In the genomic region with DNA sequence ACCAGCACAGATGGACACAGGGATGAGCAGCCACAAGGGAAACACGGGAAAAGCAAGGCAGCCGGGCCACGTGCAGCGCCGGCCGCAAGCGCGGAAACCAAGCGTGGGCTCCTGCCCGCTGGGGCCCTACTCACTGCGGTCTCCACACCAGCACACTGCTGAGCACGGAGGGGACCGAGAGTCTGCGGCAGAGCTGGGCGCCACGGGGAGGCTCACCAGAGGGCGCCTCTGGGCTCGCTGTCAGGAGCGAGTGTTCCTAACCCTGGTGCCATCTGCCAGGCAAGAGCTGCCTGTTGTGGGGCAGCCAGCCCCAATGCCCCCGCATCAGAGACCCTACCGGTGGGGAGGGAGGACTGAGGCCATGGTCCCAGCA, we compare ENCODE assay signal across 8 cellular contexts. TPM values are rescaled to one million over a fixed set of nuclear protein-coding genes. Genes with fewer than 3 reads are reported as not detected.
DNase-seq lines count a peak whose midpoint lies in the region; ATAC-seq and TF ChIP-seq lines count a peak whose summit lies in the region.

No MANE protein-coding gene starts in this region.

- peak overlapping the region; percentile 90 for H3K27ac Mint-ChIP-seq in progenitor cell of endocrine pancreas

- no peak overlapping the region for H3K9ac ChIP-seq in PC-3 (ENCODE audit: low read length)

- no peak overlapping the region for H2AFZ ChIP-seq in PC-3 (ENCODE audit: low read length)

- intact Hi-C loops in PC-3 (cut with micrococcal nuclease) = no loop called here
- intact Hi-C loops in upper lobe of right lung (cut with DNase I) = no loop called here

- no peaks in the 10 kb centered on the region for H3K9me3 Mint-ChIP-seq in progenitor cell of endocrine pancreas (ENCODE audit: low read depth)

- ATAC-seq in HG02571 (IDR thresholded peaks at IDR 0.05; ENCODE audit: unreplicated experiment) (peak; percentile 45), PC-3 (no peak), upper lobe of right lung (peak; percentile 70)

- H3K4me1 ChIP-seq in PC-3 (ENCODE audit: insufficient read depth, low read length) (peaks cover 17% of the 10 kb centered on the region), upper lobe of right lung (peaks cover 73% of the 10 kb centered on the region)

- peaks cover 1% of the 10 kb centered on the region for H3K36me3 Mint-ChIP-seq in progenitor cell of endocrine pancreas (ENCODE audit: insufficient read depth)

- peak; percentile 34; the same call in 1 of the 2 replicates for TF ChIP-seq CTCF in PC-3 (conservative IDR thresholded peaks at IDR 0.05; ENCODE audit: low read depth, low read length)
- peak; percentile 40 for TF ChIP-seq CTCF in progenitor cell of endocrine pancreas (IDR thresholded peaks at IDR 0.05; ENCODE audit: unreplicated experiment)
- peak; percentile 53 for TF ChIP-seq CTCF in upper lobe of right lung (IDR thresholded peaks at IDR 0.05)

- peaks cover 5% of the 10 kb centered on the region for H3K4me1 Mint-ChIP-seq in progenitor cell of endocrine pancreas (ENCODE audit: low read depth)

- H3K36me3 ChIP-seq in PC-3 (ENCODE audit: low read depth, low read length) = no peaks in the 10 kb centered on the region
- peaks cover 19% of the 10 kb centered on the region for H3K36me3 ChIP-seq in upper lobe of right lung

- H3F3A ChIP-seq in PC-3 (ENCODE audit: low read length, unreplicated experiment) = no peaks in the 10 kb centered on the region

- H3K9me3 ChIP-seq in PC-3 (ENCODE audit: low read length) = no peaks in the 10 kb centered on the region
- no peaks in the 10 kb centered on the region for H3K9me3 ChIP-seq in upper lobe of right lung

- H3K27me3 Mint-ChIP-seq in progenitor cell of endocrine pancreas = no peaks in the 10 kb centered on the region

- no TSS peak for BruUV-seq in PC-3 (replicated peaks; lab: Mats Ljungman, UMichigan)

- H3K27ac ChIP-seq in PC-3 (ENCODE audit: low read length) (no peak overlapping the region), upper lobe of right lung (peak overlapping the region; percentile 73)

- DNase-seq in GF-D8 (lab: John Stamatoyannopoulos, UW) (peak; percentile 54), PC-3 (no peak), germinal center (ENCODE audit: low spot score) (peak; percentile 61), progenitor cell of endocrine pancreas (ENCODE audit: low spot score, unreplicated experiment) (no peak), upper lobe of right lung (peak; percentile 83), cerebellar cortex (ENCODE audit: low spot score) (no peak)
- peak; percentile 92 for DNase-seq in activated effector memory CD4-positive, alpha-beta T cell treated with anti-CD3 and anti-CD28 coated beads, Interleukin-2, amount 50 U/mL, for 16 hours

- H3K4me3 ChIP-seq in PC-3 (ENCODE audit: low read length) (no peak overlapping the region), upper lobe of right lung (peak overlapping the region; percentile 31)

- POLR2A ChIA-PET in PC-3 (lab: Charles Lee; ENCODE audit: unreplicated experiment) = no interaction called here

- no peaks in the 10 kb centered on the region for H3K9me2 ChIP-seq in PC-3 (replicated peaks; ENCODE audit: low read length)

- H3K79me2 ChIP-seq in PC-3 (ENCODE audit: low read length) = peaks cover 55% of the 10 kb centered on the region

- CTCF ChIA-PET in PC-3 (lab: Charles Lee) = no interaction called here

- H3K4me2 ChIP-seq in PC-3 (ENCODE audit: low read length) = no peak overlapping the region

- H3K27me3 ChIP-seq in PC-3 (ENCODE audit: low read length) (no peaks in the 10 kb centered on the region), upper lobe of right lung (no peaks in the 10 kb centered on the region)

- H4K20me1 ChIP-seq in PC-3 (ENCODE audit: low read length) = no peaks in the 10 kb centered on the region

- H3K4me3 Mint-ChIP-seq in progenitor cell of endocrine pancreas (ENCODE audit: low read depth) = no peak overlapping the region

RNA-seq across cellular contexts. Expression of a gene that starts 26.5 kb away (rescaled TPM):
- total RNA-seq in PC-3 (2014; rRNA removed) = 5.6 and 10.9 TPM in 2 replicates
- total RNA-seq in progenitor cell of endocrine pancreas = 62.2 and 64.2 TPM in 2 replicates
- 29.3 TPM for total RNA-seq in upper lobe of right lung

RNA-seq across cellular contexts. Expression of a gene that starts 30.5 kb away (rescaled TPM):
- total RNA-seq in PC-3 (2014; rRNA removed) (59.8 and 71.1 TPM in 2 replicates), progenitor cell of endocrine pancreas (55.6 and 61.6 TPM in 2 replicates), upper lobe of right lung (47.6 TPM)

RNA-seq across cellular contexts. Expression of a gene that starts 31.2 kb away (rescaled TPM):
- total RNA-seq in PC-3 (2014; rRNA removed) (71.1 and 72.6 TPM in 2 replicates), progenitor cell of endocrine pancreas (35.6 and 41.0 TPM in 2 replicates), upper lobe of right lung (16.1 TPM)

RNA-seq across cellular contexts. Expression of a gene that starts 32.6 kb away (rescaled TPM):
- total RNA-seq in PC-3 (2014; rRNA removed) = 48.9 and 59.8 TPM in 2 replicates
- total RNA-seq in progenitor cell of endocrine pancreas = 41.8 and 48.2 TPM in 2 replicates
- 10.8 TPM for total RNA-seq in upper lobe of right lung

Comparison
In these comparisons a context has a peak if more than half of its experiments do, and no peak if none do; other contexts are left out.
1. DNase-seq: peak in GF-D8 (single experiment), activated effector memory CD4-positive, alpha-beta T cell treated with anti-CD3 and anti-CD28 coated beads, Interleukin-2, amount 50 U/mL, for 16 hours (single experiment), germinal center (single experiment) and upper lobe of right lung (single experiment); none in PC-3 (single experiment), progenitor cell of endocrine pancreas (single experiment) and cerebellar cortex (single experiment).
2. Peak in every context shown above with its lines, with median percentiles within 50 percentile points of each other: CTCF ChIP-seq.